ENCODE assay signal across 1 cellular context in genomic region chr1:110962892-110963665, GRCh38.
A peak's percentile ranks its signal among the peaks of the same experiment; 100 is the strongest.
TF ChIP-seq lines count a peak whose summit lies in the region.

No MANE protein-coding gene starts in this region.

TF ChIP-seq in HepG2, 621 proteins besides CTCF, POLR2A, EP300 and RAD21 (continued from another document and continues in another):
- TF ChIP-seq HINFP (CRISPR knock-in tag; IDR thresholded peaks at IDR 0.05; ENCODE audit: low read depth): peak; percentile 89
- TF ChIP-seq RFX5 (IDR thresholded peaks at IDR 0.05; ENCODE audit: low read depth, low read length): no peak
- TF ChIP-seq KLF9 (CRISPR knock-in tag; IDR thresholded peaks at IDR 0.05; ENCODE audit: low read depth): 0 out of 2 replicates have a peak, but pooled peaks have one; percentile 13
- TF ChIP-seq ZNF749 (CRISPR knock-in tag; IDR thresholded peaks at IDR 0.05; ENCODE audit: borderline replicate concordance): peak; percentile 47; the same call in 1 of the 2 replicates
- TF ChIP-seq RERE (CRISPR knock-in tag; IDR thresholded peaks at IDR 0.05; ENCODE audit: low read depth): no peak
- no peak for TF ChIP-seq ZFP41 (CRISPR knock-in tag; IDR thresholded peaks at IDR 0.05; ENCODE audit: borderline replicate concordance)
- no peak for TF ChIP-seq HNRNPH1 (optimal IDR thresholded peaks at IDR 0.05; ENCODE audit: low read depth, low read length)
- TF ChIP-seq ZNF225 (CRISPR knock-in tag; IDR thresholded peaks at IDR 0.05): no peak
- no peak for TF ChIP-seq NCOA2 (CRISPR knock-in tag; IDR thresholded peaks at IDR 0.05)
- TF ChIP-seq PBX2 (CRISPR knock-in tag; IDR thresholded peaks at IDR 0.05): no peak
- no peak for TF ChIP-seq FOXK1 (CRISPR knock-in tag; IDR thresholded peaks at IDR 0.05; ENCODE audit: borderline replicate concordance, low read depth)
- no peak for TF ChIP-seq CREBL2 (CRISPR knock-in tag; IDR thresholded peaks at IDR 0.05; ENCODE audit: borderline replicate concordance)
- TF ChIP-seq KMT2A (CRISPR knock-in tag; IDR thresholded peaks at IDR 0.05): no peak
- peak; percentile 62; the same call in 1 of the 2 replicates for TF ChIP-seq SMAD9 (CRISPR knock-in tag; IDR thresholded peaks at IDR 0.05)
- TF ChIP-seq TFDP2 (CRISPR knock-in tag; IDR thresholded peaks at IDR 0.05): peak; percentile 83
- no peak for TF ChIP-seq NFIB (CRISPR knock-in tag; IDR thresholded peaks at IDR 0.05; ENCODE audit: borderline replicate concordance)
- TF ChIP-seq MAFF (IDR thresholded peaks at IDR 0.05; ENCODE audit: low read depth, low read length): 0 out of 2 replicates have a peak, but pooled peaks have one; percentile 5
- TF ChIP-seq MIER3 (CRISPR knock-in tag; IDR thresholded peaks at IDR 0.05; ENCODE audit: borderline replicate concordance): peak; percentile 75; the same call in 1 of the 2 replicates
- no peak; the same call in 1 of the 2 replicates for TF ChIP-seq ZNF710 (CRISPR knock-in tag; IDR thresholded peaks at IDR 0.05; ENCODE audit: borderline replicate concordance)
- peak; percentile 17; the same call in 1 of the 2 replicates for TF ChIP-seq GMEB2 (CRISPR knock-in tag; IDR thresholded peaks at IDR 0.05; ENCODE audit: low read depth)
- no peak for TF ChIP-seq PAXIP1 (CRISPR knock-in tag; conservative IDR thresholded peaks at IDR 0.05)
- TF ChIP-seq ARNT (IDR thresholded peaks at IDR 0.05): no peak
- peak; percentile 78; the same call in 1 of the 2 replicates for TF ChIP-seq ARNT2 (CRISPR knock-in tag; IDR thresholded peaks at IDR 0.05; ENCODE audit: low read depth)
- TF ChIP-seq U2AF2 (IDR thresholded peaks at IDR 0.05; ENCODE audit: low read depth, low read length): no peak
- TF ChIP-seq SOX13 (IDR thresholded peaks at IDR 0.05): no peak
- peak in 1 of 2 experiments; percentile 15; a peak in 1 of 4 replicates for TF ChIP-seq SOX13 (CRISPR knock-in tag; conservative IDR thresholded peaks at IDR 0.05 in 1 of 2, IDR thresholded peaks at IDR 0.05 in 1 of 2)
- 0 out of 2 replicates have a peak, but pooled peaks have one; percentile 23 for TF ChIP-seq ZNF569 (CRISPR knock-in tag; IDR thresholded peaks at IDR 0.05; ENCODE audit: borderline replicate concordance)
- TF ChIP-seq WIZ (CRISPR knock-in tag; IDR thresholded peaks at IDR 0.05): no peak; the same call in 1 of the 2 replicates
- no peak; the same call in 1 of the 2 replicates for TF ChIP-seq KDM2A (CRISPR knock-in tag; IDR thresholded peaks at IDR 0.05; ENCODE audit: borderline replicate concordance, low read depth)
- peak; percentile 34; the same call in 1 of the 2 replicates for TF ChIP-seq RARA (CRISPR knock-in tag; IDR thresholded peaks at IDR 0.05)
- peak; percentile 90; the same call in 1 of the 2 replicates for TF ChIP-seq ZNF546 (CRISPR knock-in tag; conservative IDR thresholded peaks at IDR 0.05)
- 0 out of 2 replicates have a peak, but pooled peaks have one; percentile 16 for TF ChIP-seq TSC22D2 (CRISPR knock-in tag; IDR thresholded peaks at IDR 0.05; ENCODE audit: borderline replicate concordance)
- no peak for TF ChIP-seq EZH2 (conservative IDR thresholded peaks at IDR 0.05; ENCODE audit: low read depth, low read length)
- TF ChIP-seq ZNF607 (CRISPR knock-in tag; IDR thresholded peaks at IDR 0.05; ENCODE audit: borderline replicate concordance): peak; percentile 73
- TF ChIP-seq HOXA9 (CRISPR knock-in tag; IDR thresholded peaks at IDR 0.05; ENCODE audit: borderline replicate concordance): no peak
- TF ChIP-seq SP2 (CRISPR knock-in tag; IDR thresholded peaks at IDR 0.05): no peak
- no peak for TF ChIP-seq GTF2F1 (IDR thresholded peaks at IDR 0.05; ENCODE audit: low read length)
- TF ChIP-seq MAX (IDR thresholded peaks at IDR 0.05): peak; percentile 93
- no peak for TF ChIP-seq HNF4G (IDR thresholded peaks at IDR 0.05; ENCODE audit: borderline replicate concordance, low read depth, low read length)
- no peak for TF ChIP-seq HNF4G (CRISPR knock-in tag; IDR thresholded peaks at IDR 0.05; ENCODE audit: borderline replicate concordance, low read depth)
- TF ChIP-seq NR2C2 (CRISPR knock-in tag; IDR thresholded peaks at IDR 0.05; ENCODE audit: borderline replicate concordance): no peak
- peak; percentile 62; the same call in 1 of the 2 replicates for TF ChIP-seq ZNF75D (CRISPR knock-in tag; IDR thresholded peaks at IDR 0.05; ENCODE audit: borderline replicate concordance)
- TF ChIP-seq ETS1 (CRISPR knock-in tag; IDR thresholded peaks at IDR 0.05): no peak
- TF ChIP-seq BATF2 (CRISPR knock-in tag; IDR thresholded peaks at IDR 0.05): no peak; the same call in 1 of the 2 replicates
